ENCODE assay signal across 13 cellular contexts in genomic region chr12:34405286-34406227, GRCh38.
DNase-seq lines count a peak whose midpoint lies in the region; ATAC-seq and TF ChIP-seq lines count a peak whose summit lies in the region.
"Had no signal": no experiment of that assay in that cellular context is flagged by ENCODE, and none has a peak within 500 bp of the region (broad histone marks: within the 10 kb centered on the region; RNA-seq: fewer than 3 reads in every experiment).

No MANE protein-coding gene starts in this region.

- intact Hi-C loops in colonic mucosa (cut with DNase I) (no loop called here), lower lobe of right lung (cut with DNase I) (no loop called here), upper lobe of right lung (cut with DNase I) (no loop called here)

- no peaks in the 10 kb centered on the region for H3K27me3 ChIP-seq in colonic mucosa
- H3K27me3 ChIP-seq in lower lobe of right lung (ENCODE audit: low read depth), result no peaks in the 10 kb centered on the region
- H3K27me3 ChIP-seq in upper lobe of right lung, result no peaks in the 10 kb centered on the region

- H3K9me3 Mint-ChIP-seq in activated T-cell treated with anti-CD3 and anti-CD28 coated beads, Interleukin-2, amount 50 U/mL, for 24 hours, result peaks cover 58% of the 10 kb centered on the region
- peaks cover 33% of the 10 kb centered on the region for H3K9me3 Mint-ChIP-seq in stimulated activated memory B cell treated with anti-CD40 and anti-IgM and Interleukin-4, amounts not matched to agents 10 μg/mL and 1 μg/mL and 100 μg/mL, for 72 hours

- no peak overlapping the region for H3K4me3 Mint-ChIP-seq in activated T-cell treated with anti-CD3 and anti-CD28 coated beads, Interleukin-2, amount 50 U/mL, for 24 hours
- no peak overlapping the region for H3K4me3 Mint-ChIP-seq in stimulated activated memory B cell treated with anti-CD40 and anti-IgM and Interleukin-4, amounts not matched to agents 10 μg/mL and 1 μg/mL and 100 μg/mL, for 72 hours
- H3K4me3 Mint-ChIP-seq: central memory CD8-positive, alpha-beta T cell; HFFc6 had no signal

- no peaks in the 10 kb centered on the region for H3K36me3 ChIP-seq in colonic mucosa
- H3K36me3 ChIP-seq in lower lobe of right lung, result no peaks in the 10 kb centered on the region
- H3K36me3 ChIP-seq in upper lobe of right lung, result no peaks in the 10 kb centered on the region

- no peaks in the 10 kb centered on the region for H3K4me1 Mint-ChIP-seq in activated T-cell treated with anti-CD3 and anti-CD28 coated beads, Interleukin-2, amount 50 U/mL, for 24 hours (ENCODE audit: low read depth)
- no peaks in the 10 kb centered on the region for H3K4me1 Mint-ChIP-seq in stimulated activated memory B cell treated with anti-CD40 and anti-IgM and Interleukin-4, amounts not matched to agents 10 μg/mL and 1 μg/mL and 100 μg/mL, for 72 hours
- H3K4me1 Mint-ChIP-seq: central memory CD8-positive, alpha-beta T cell had no signal

- H3K27me3 Mint-ChIP-seq in activated T-cell treated with anti-CD3 and anti-CD28 coated beads, Interleukin-2, amount 50 U/mL, for 24 hours, result no peaks in the 10 kb centered on the region
- no peaks in the 10 kb centered on the region for H3K27me3 Mint-ChIP-seq in stimulated activated memory B cell treated with anti-CD40 and anti-IgM and Interleukin-4, amounts not matched to agents 10 μg/mL and 1 μg/mL and 100 μg/mL, for 72 hours
- H3K27me3 Mint-ChIP-seq: central memory CD8-positive, alpha-beta T cell had no signal

- peak; percentile 14 for DNase-seq in activated T-cell treated with anti-CD3 and anti-CD28 coated beads, Interleukin-2, amount 50 U/mL, for 24 hours
- DNase-seq in activated T-cell treated with anti-CD3 and anti-CD28 coated beads for 4 hours (no peak), colonic mucosa (peak; percentile 12), lower lobe of right lung (peak; percentile 22), upper lobe of right lung (peak; percentile 43)
- DNase-seq: DMS153, HFFc6, NCI-H2081 treated with DMSO at 0.1 percent for 48 hours had no signal

- no peak overlapping the region for H3K9ac ChIP-seq in colonic mucosa (ENCODE audit: low read depth in 2 of 2, low read length in 2 of 2)

- H3K27ac ChIP-seq in colonic mucosa (no peak overlapping the region), lower lobe of right lung (no peak overlapping the region), upper lobe of right lung (no peak overlapping the region)

- no peaks in the 10 kb centered on the region for H3K9me3 ChIP-seq in colonic mucosa
- H3K9me3 ChIP-seq in lower lobe of right lung, result peaks cover 54% of the 10 kb centered on the region
- H3K9me3 ChIP-seq in upper lobe of right lung, result peaks cover 29% of the 10 kb centered on the region

- H3K27ac Mint-ChIP-seq in activated T-cell treated with anti-CD3 and anti-CD28 coated beads, Interleukin-2, amount 50 U/mL, for 24 hours, result no peak overlapping the region
- H3K27ac Mint-ChIP-seq in stimulated activated memory B cell treated with anti-CD40 and anti-IgM and Interleukin-4, amounts not matched to agents 10 μg/mL and 1 μg/mL and 100 μg/mL, for 72 hours, result no peak overlapping the region
- H3K27ac Mint-ChIP-seq: HFFc6 had no signal

- ATAC-seq in lower lobe of right lung (no peak), upper lobe of right lung (no peak), HG03460 (IDR thresholded peaks at IDR 0.05; ENCODE audit: unreplicated experiment) (no peak), GM18867 (IDR thresholded peaks at IDR 0.05; ENCODE audit: unreplicated experiment) (no peak)
- no peak for ATAC-seq in stimulated activated memory B cell treated with anti-CD40 and anti-IgM and Interleukin-4, amounts not matched to agents 10 μg/mL and 1 μg/mL and 100 μg/mL, for 72 hours
- ATAC-seq: GM12878 had no signal

- no peaks in the 10 kb centered on the region for H3K4me1 ChIP-seq in colonic mucosa
- no peaks in the 10 kb centered on the region for H3K4me1 ChIP-seq in lower lobe of right lung
- H3K4me1 ChIP-seq in upper lobe of right lung, result no peaks in the 10 kb centered on the region

- H3K4me3 ChIP-seq in colonic mucosa, result no peak overlapping the region
- H3K4me3 ChIP-seq in lower lobe of right lung, result no peak overlapping the region
- H3K4me3 ChIP-seq in upper lobe of right lung, result no peak overlapping the region
- H3K4me3 ChIP-seq: GM12878 had no signal

- no peak for TF ChIP-seq CTCF in colonic mucosa (IDR thresholded peaks at IDR 0.05)
- no peak for TF ChIP-seq CTCF in lower lobe of right lung (IDR thresholded peaks at IDR 0.05)
- TF ChIP-seq CTCF in upper lobe of right lung (IDR thresholded peaks at IDR 0.05), result no peak

- H3K36me3 Mint-ChIP-seq in activated T-cell treated with anti-CD3 and anti-CD28 coated beads, Interleukin-2, amount 50 U/mL, for 24 hours (ENCODE audit: low read depth), result peaks cover 10% of the 10 kb centered on the region
- no peaks in the 10 kb centered on the region for H3K36me3 Mint-ChIP-seq in stimulated activated memory B cell treated with anti-CD40 and anti-IgM and Interleukin-4, amounts not matched to agents 10 μg/mL and 1 μg/mL and 100 μg/mL, for 72 hours
